Comparison of ENCODE assay signal across 10 cellular contexts in the genomic region with DNA sequence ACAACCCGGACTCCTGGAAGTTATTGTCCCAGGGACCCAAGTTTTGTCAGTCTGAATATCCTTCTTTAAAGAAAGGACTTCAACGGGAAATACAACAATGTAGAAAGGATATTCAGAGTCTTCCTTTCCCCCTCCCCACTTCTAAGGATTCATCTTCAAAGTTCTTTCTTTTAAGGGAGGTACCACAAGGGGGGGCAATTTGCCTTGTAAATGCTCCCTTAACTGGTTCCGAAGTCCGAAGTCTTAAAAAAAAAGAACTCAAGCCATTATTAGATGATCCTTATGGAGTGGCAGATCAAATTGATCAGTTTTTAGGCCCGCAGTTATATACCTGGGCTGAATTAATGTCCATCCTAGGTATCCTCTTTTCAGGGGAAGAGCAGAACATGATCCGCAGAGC. TPM values are rescaled to one million over a fixed set of nuclear protein-coding genes. Genes with fewer than 3 reads are reported as not detected.
A peak's percentile ranks its signal among the peaks of the same experiment; 100 is the strongest.
DNase-seq lines count a peak whose midpoint lies in the region; ATAC-seq and TF ChIP-seq lines count a peak whose summit lies in the region.
"Had no signal": no experiment of that assay in that cellular context is flagged by ENCODE, and none has a peak within 500 bp of the region (broad histone marks: within the 10 kb centered on the region; RNA-seq: fewer than 3 reads in every experiment).

No MANE protein-coding gene starts in this region.

- H3K27ac ChIP-seq in cardiac muscle cell (no peak overlapping the region), foreskin keratinocyte (no peak overlapping the region)

- intact Hi-C loops in left ventricle myocardium superior (cut with micrococcal nuclease): no loop called here

- H3K36me3 ChIP-seq in cardiac muscle cell: no peaks in the 10 kb centered on the region

- H3K4me1 ChIP-seq in cardiac muscle cell (ENCODE audit: low read depth) (no peaks in the 10 kb centered on the region), foreskin keratinocyte (no peaks in the 10 kb centered on the region)

- ATAC-seq in left ventricle myocardium superior: no peak
- no peak for ATAC-seq in foreskin keratinocyte

- H3K4me3 ChIP-seq in cardiac muscle cell: no peak overlapping the region

- H3K27me3 ChIP-seq in cardiac muscle cell (no peaks in the 10 kb centered on the region), foreskin keratinocyte (peaks cover 11% of the 10 kb centered on the region)

- TF ChIP-seq CTCF in cardiac muscle cell (IDR thresholded peaks at IDR 0.05; ENCODE audit: low read depth, low read length): peak; percentile 32
- peak; percentile 44 for TF ChIP-seq CTCF in foreskin keratinocyte (conservative IDR thresholded peaks at IDR 0.05)

- peak in 1 of 2 donors; percentile 53 for DNase-seq in cardiac muscle cell (ENCODE audit: low read depth in 1 of 2, low spot score in 1 of 2)
- DNase-seq in left ventricle myocardium superior: no peak
- DNase-seq in SK-MEL-5 (ENCODE audit: low read depth, low spot score): peak; percentile 21
- no peak for DNase-seq in foreskin keratinocyte
- DNase-seq in NCI-H128 (lab: John Stamatoyannopoulos, UW; ENCODE audit: unreplicated experiment): no peak
- DNase-seq in NOMO-1 treated with dmso at 0.1 percent for 144 hours (lab: John Stamatoyannopoulos, UW; ENCODE audit: unreplicated experiment): no peak
- DNase-seq in stimulated activated CD4-positive, alpha-beta T cell treated with anti-CD3 and anti-CD28 coated beads, Interleukin-4, amount 100 ng/mL, for 24 hours: no peak
- DNase-seq in effector CD4-positive, alpha-beta T cell: no peak
- DNase-seq: CD4-positive, alpha-beta memory T cell had no signal

- in situ Hi-C loops in SK-MEL-5 (cut with HindIII; ENCODE audit: low pct_unique_long_range_greater_than_20kb, low sequenced_read_pairs): no loop called here

- no peaks in the 10 kb centered on the region for H3K9me3 ChIP-seq in cardiac muscle cell (ENCODE audit: low read depth)

RNA-seq across cellular contexts. Expression of a gene that starts 47.0 kb away (rescaled TPM):
- total RNA-seq in cardiac muscle cell: 6.7 and 8.1 TPM in 2 replicates
- polyA plus RNA-seq in cardiac muscle cell: 13.8 and 14.7 TPM in 2 replicates
- 1.3 TPM for total RNA-seq in left ventricle myocardium superior
- 6.6 and 8.1 TPM in 2 replicates for total RNA-seq in SK-MEL-5 (2014; rRNA removed; shearing (Covaris generic))
- 28.1 and 37.0 TPM in 2 replicates for polyA plus RNA-seq in SK-MEL-5 (2015; cell fraction: cytosol; rRNA removed)
- 10.6 and 11.0 TPM in 2 replicates for polyA plus RNA-seq in SK-MEL-5 (2015; cell fraction: nucleus; rRNA removed)
- 153 and 158 TPM in 2 replicates for total RNA-seq in foreskin keratinocyte
- polyA plus RNA-seq in foreskin keratinocyte: 328 and 341 TPM in 2 replicates
- total RNA-seq: T-helper 2 cell treated with Interferon-gamma antibody and Interleukin-4, amounts not matched to agents 100 ng/mL and 5 ng/mL, for 36 hours had no signal

Comparison
In these comparisons a context has a peak if more than half of its experiments do, and no peak if none do; other contexts are left out.
1. RNA of a gene that starts 47.0 kb away (total RNA-seq): 153 to 158 TPM in foreskin keratinocyte; 6.7 to 8.1 TPM in cardiac muscle cell, 6.6 to 8.1 TPM in SK-MEL-5 and 1.3 TPM in left ventricle myocardium superior (single experiment); every median in the first group is over 10 times any median in the second.